ENCODE assay signal across 16 cellular contexts in genomic region chr16:19882186-19882585, GRCh38. TPM values are rescaled to one million over a fixed set of nuclear protein-coding genes. Genes with fewer than 3 reads are reported as not detected.
DNase-seq lines count a peak whose midpoint lies in the region; ATAC-seq and TF ChIP-seq lines count a peak whose summit lies in the region.
"Had no signal": no experiment of that assay in that cellular context is flagged by ENCODE, and none has a peak within 500 bp of the region (broad histone marks: within the 10 kb centered on the region; RNA-seq: fewer than 3 reads in every experiment).

No MANE protein-coding gene starts in this region.

- intact Hi-C loops in heart left ventricle (cut with DNase I) (loop anchor here in 9 of 10 donors (2.0 to 10.0 kb wide), 9 partner anchors 40 to 240 kb away; partner anchors contain the start of genes IQCK (in 7 of the 9) and KNOP1 (in 7 of the 9)), left cardiac atrium (cut with DNase I) (loop anchor here (5.0 to 10.0 kb wide), 2 partner anchors 167 to 180 kb away; partner anchors contain the start of genes IQCK (in 1 of the 2) and KNOP1 (in 1 of the 2))

- peak overlapping the region; percentile 93 for H3K4me2 ChIP-seq in neural progenitor cell

- H3K79me2 ChIP-seq in neural progenitor cell (ENCODE audit: low read depth) = peaks cover 73% of the 10 kb centered on the region

- peaks cover 8 to 73% (median 43%) of the 10 kb centered on the region in 12 donors for H3K4me1 ChIP-seq in heart left ventricle
- peaks cover 0 to 39% (median 9%) of the 10 kb centered on the region in 3 donors for H3K4me1 ChIP-seq in gastroesophageal sphincter
- peaks cover 22% of the 10 kb centered on the region for H3K4me1 ChIP-seq in neural progenitor cell
- no peaks in the 10 kb centered on the region for H3K4me1 ChIP-seq in urinary bladder (ENCODE audit: insufficient read depth)

- H3K9me3 ChIP-seq in heart left ventricle (no peaks in the 10 kb centered on the region), gastroesophageal sphincter (no peaks in the 10 kb centered on the region), neural progenitor cell (ENCODE audit: low read depth) (no peaks in the 10 kb centered on the region)

- H3K36me3 Mint-ChIP-seq in neural progenitor cell = peaks cover 9% of the 10 kb centered on the region
- H3K36me3 Mint-ChIP-seq: activated naive CD4-positive, alpha-beta T cell treated with anti-CD3 and anti-CD28 coated beads, Interleukin-2, amount 50 U/mL, for 24 hours had no signal

- no peak for TF ChIP-seq CTCF in heart left ventricle (IDR thresholded peaks at IDR 0.05)
- TF ChIP-seq CTCF in gastroesophageal sphincter (IDR thresholded peaks at IDR 0.05) = no peak
- no peak for TF ChIP-seq CTCF in neural progenitor cell (IDR thresholded peaks at IDR 0.05)
- TF ChIP-seq CTCF in foreskin fibroblast (IDR thresholded peaks at IDR 0.05; ENCODE audit: low read depth, low read length) = no peak

- DNase-seq in heart left ventricle (no peak), left cardiac atrium (no peak), neural progenitor cell (ENCODE audit: low spot score) (peak; percentile 52), foreskin fibroblast (no peak), NCI-H1105 treated with DMSO at 0.1 percent for 48 hours (lab: John Stamatoyannopoulos, UW) (no peak)
- DNase-seq: HFFc6; NCI-H2029 treated with DMSO at 0.1 percent for 48 hours; stimulated activated CD4-positive, alpha-beta T cell treated with anti-CD3 and anti-CD28 coated beads, Interleukin-2, amount 100 ng/mL, for 48 hours had no signal

- peak overlapping the region; percentile 95 for H3K4me3 Mint-ChIP-seq in neural progenitor cell
- H3K4me3 Mint-ChIP-seq: HFFc6 had no signal

- no peak overlapping the region for H2AFZ ChIP-seq in neural progenitor cell (replicated peaks)

- H3K9ac ChIP-seq in neural progenitor cell = no peak overlapping the region

- H3K9me3 Mint-ChIP-seq in neural progenitor cell = peaks cover 5% of the 10 kb centered on the region
- H3K9me3 Mint-ChIP-seq: activated naive CD4-positive, alpha-beta T cell treated with anti-CD3 and anti-CD28 coated beads, Interleukin-2, amount 50 U/mL, for 24 hours; HFFc6; stimulated activated naive CD8-positive, alpha-beta T cell treated with anti-CD3 and anti-CD28 coated beads, Interleukin-15, Interleukin-2, amounts not matched to agents 100 ng/mL and 50 ng/mL, for 24 hours had no signal

- peaks cover 5% of the 10 kb centered on the region for H3K27me3 Mint-ChIP-seq in neural progenitor cell (ENCODE audit: insufficient read depth, low read depth)
- H3K27me3 Mint-ChIP-seq: activated naive CD4-positive, alpha-beta T cell treated with anti-CD3 and anti-CD28 coated beads, Interleukin-2, amount 50 U/mL, for 24 hours had no signal

- TF ChIP-seq EP300 in gastroesophageal sphincter (IDR thresholded peaks at IDR 0.05) = no peak

- H3K27me3 ChIP-seq in heart left ventricle (peaks cover 0 to 24% (median 0%) of the 10 kb centered on the region in 9 donors), gastroesophageal sphincter (peaks cover 36% of the 10 kb centered on the region), neural progenitor cell (peaks cover 14% of the 10 kb centered on the region)

- WGBS in heart left ventricle, 4 donors = 44 to 61% (median 51%) methylated on average over 9 of the region's 9 CpGs
- 89% methylated on average over 3 of the region's 9 CpGs; no CpG with 5 or more reads in 1 of the 2 donors for WGBS in gastroesophageal sphincter (ENCODE audit: low coverage in 1 of 2), 2 donors
- WGBS in urinary bladder = 69% methylated on average over 9 of the region's 9 CpGs

- H3K4me1 Mint-ChIP-seq in neural progenitor cell = peaks cover 50% of the 10 kb centered on the region

- ATAC-seq in heart left ventricle = no peak
- ATAC-seq in left cardiac atrium = no peak
- no peak for ATAC-seq in gastroesophageal sphincter
- no peak for ATAC-seq in GM21529 (IDR thresholded peaks at IDR 0.05; ENCODE audit: unreplicated experiment)
- ATAC-seq: K562 had no signal

- TF ChIP-seq POLR2A in heart left ventricle (IDR thresholded peaks at IDR 0.05) (no peak), gastroesophageal sphincter (IDR thresholded peaks at IDR 0.05) (no peak)

- peaks cover 28% of the 10 kb centered on the region for H4K20me1 ChIP-seq in neural progenitor cell (ENCODE audit: low read depth)

- peak overlapping the region; percentile 23 for H3K27ac Mint-ChIP-seq in neural progenitor cell
- H3K27ac Mint-ChIP-seq: activated naive CD4-positive, alpha-beta T cell treated with anti-CD3 and anti-CD28 coated beads, Interleukin-2, amount 50 U/mL, for 24 hours; HFFc6; stimulated activated naive CD8-positive, alpha-beta T cell treated with anti-CD3 and anti-CD28 coated beads, Interleukin-15, Interleukin-2, amounts not matched to agents 100 ng/mL and 50 ng/mL, for 24 hours had no signal

- peaks cover 0 to 31% (median 0%) of the 10 kb centered on the region in 9 donors for H3K36me3 ChIP-seq in heart left ventricle
- H3K36me3 ChIP-seq in gastroesophageal sphincter = peaks cover 0 to 8% of the 10 kb centered on the region in 2 donors
- H3K36me3 ChIP-seq in neural progenitor cell = no peaks in the 10 kb centered on the region
- H3K36me3 ChIP-seq in urinary bladder (ENCODE audit: insufficient read depth) = no peaks in the 10 kb centered on the region

- H3K27ac ChIP-seq in heart left ventricle = peak overlapping the region in 11 of 12 donors; percentile 75 to 96 (median 91)
- peak overlapping the region in 3 of 4 donors; percentile 58 to 80 (median 61) for H3K27ac ChIP-seq in gastroesophageal sphincter
- H3K27ac ChIP-seq in neural progenitor cell = peak overlapping the region; percentile 41
- no peak overlapping the region for H3K27ac ChIP-seq in urinary bladder (ENCODE audit: low read depth)

- peaks cover 62% of the 10 kb centered on the region for H3F3A ChIP-seq in neural progenitor cell (ENCODE audit: low read depth)

- H3K4me3 ChIP-seq in heart left ventricle (peak overlapping the region in 11 of 12 donors; percentile 73 to 100 (median 93)), gastroesophageal sphincter (peak overlapping the region in 1 of 2 donors; percentile 72), neural progenitor cell (peak overlapping the region; percentile 62), urinary bladder (ENCODE audit: low read depth, low read length) (peak overlapping the region; percentile 4), foreskin fibroblast (ENCODE audit: low read depth in 1 of 2, low read length in 2 of 2) (no peak overlapping the region)
- H3K4me3 ChIP-seq: K562 had no signal

RNA-seq across cellular contexts. Expression of gene GPRC5B, which starts 2.5 kb away (rescaled TPM):
- total RNA-seq in heart left ventricle (100 to 1,000 TPM in 1 of 9 donors, 10 to 100 TPM in 8; 54.7 to 104 (median 77.9) TPM), left cardiac atrium (10 to 100 TPM; 58.1 to 66.3 TPM), gastroesophageal sphincter (10 to 100 TPM; 11.5 to 29.2 (median 20.5) TPM), neural progenitor cell (ENCODE audit: low replicate concordance) (21.1 and 32.2 TPM in 2 replicates), urinary bladder (14.5 TPM)
- polyA plus RNA-seq in heart left ventricle (10 to 100 TPM; 43.0 to 97.5 TPM), urinary bladder (29.6 TPM)
- total RNA-seq: activated CD8-positive, alpha-beta memory T cell treated with anti-CD3 and anti-CD28 coated beads for 36 hours; T-helper 2 cell treated with Interferon-gamma antibody and Interleukin-4, amounts not matched to agents 100 ng/mL and 5 ng/mL, for 36 hours had no signal

Comparison
In these comparisons a context has a peak if more than half of its experiments do, and no peak if none do; other contexts are left out.
1. H3K4me3 ChIP-seq: peak in heart left ventricle (11 of 12), neural progenitor cell (single experiment) and urinary bladder (single experiment); none in foreskin fibroblast (0 of 2).